Comparison of ENCODE assay signal across 9 cellular contexts in the genomic region with DNA sequence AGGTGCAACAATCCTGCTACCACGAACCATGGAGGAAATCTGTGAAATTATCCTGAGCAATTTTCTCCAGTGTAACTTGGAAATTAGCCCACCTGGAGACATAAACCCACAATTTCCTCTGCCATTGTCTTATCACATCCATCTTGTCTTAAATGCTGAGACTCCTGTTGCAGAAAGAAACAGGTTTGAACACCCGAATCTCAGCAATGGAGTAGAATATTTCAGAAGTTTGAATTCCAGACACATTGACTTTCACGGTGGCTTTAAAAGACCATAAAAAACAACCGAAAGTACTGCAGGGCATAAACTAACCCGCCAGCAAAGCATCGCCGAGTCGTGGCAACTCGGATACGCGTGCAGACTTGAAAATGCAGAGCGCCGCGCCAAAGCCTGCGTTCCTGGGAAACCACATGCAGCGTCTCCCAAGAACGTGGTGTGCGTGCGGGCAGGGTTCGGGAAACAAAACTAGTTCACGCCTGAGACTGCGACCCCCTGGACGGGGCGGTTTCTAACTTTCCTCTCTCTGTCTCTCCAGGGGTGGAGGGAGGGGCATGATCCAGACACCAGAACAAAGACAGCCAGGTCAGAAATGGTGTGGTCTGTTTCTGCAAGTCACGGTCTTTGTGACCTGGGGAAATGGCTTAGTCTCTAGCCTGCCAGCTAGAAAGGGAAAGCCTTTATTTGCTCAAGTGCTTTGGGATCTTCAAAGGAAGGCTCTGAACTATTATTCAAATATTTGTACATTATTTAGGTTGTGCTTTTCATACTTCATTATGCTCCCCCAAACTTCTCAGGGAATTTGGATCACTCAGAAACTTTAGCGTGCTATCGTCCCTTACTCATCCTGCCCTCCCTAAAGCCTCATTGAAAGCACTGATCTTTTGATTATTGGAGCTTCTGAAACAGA. TPM values are rescaled to one million over a fixed set of nuclear protein-coding genes. Genes with fewer than 3 reads are reported as not detected.
DNase-seq lines count a peak whose midpoint lies in the region; ATAC-seq, FAIRE-seq and TF ChIP-seq lines count a peak whose summit lies in the region.
"Had no signal": no experiment of that assay in that cellular context is flagged by ENCODE, and none has a peak within 500 bp of the region (broad histone marks: within the 10 kb centered on the region; RNA-seq: fewer than 3 reads in every experiment).

No MANE protein-coding gene starts in this region.

- H4K20me1 ChIP-seq in GM23338 (replicated peaks; ENCODE audit: insufficient read depth) = no peaks in the 10 kb centered on the region

- CTCF ChIA-PET in T-cell (lab: Charles Lee) = no interaction called here

- no peaks in the 10 kb centered on the region for H3K79me2 ChIP-seq in GM23338 (replicated peaks; ENCODE audit: insufficient read depth)

- peaks cover 16% of the 10 kb centered on the region for H3K4me1 Mint-ChIP-seq in GM23338
- H3K4me1 Mint-ChIP-seq in T-cell = peaks cover 11 to 12% (median 11%) of the 10 kb centered on the region in 3 donors
- peaks cover 22% of the 10 kb centered on the region for H3K4me1 Mint-ChIP-seq in neural crest cell

- no peak for FAIRE-seq in GM19239 (lab: Jason Lieb, UNC)

- peak overlapping the region; percentile 92 for H3K27ac Mint-ChIP-seq in GM23338
- no peak overlapping the region for H3K27ac Mint-ChIP-seq in T-cell
- peak overlapping the region; percentile 96 for H3K27ac Mint-ChIP-seq in neural crest cell (ENCODE audit: unreplicated experiment)

- H3K4me3 ChIP-seq in GM23338 (peak overlapping the region; percentile 41), fibroblast of pulmonary artery (replicated peaks; ENCODE audit: low read depth, low read length) (peak overlapping the region; percentile 45)

- H3K27me3 ChIP-seq in GM23338 (ENCODE audit: insufficient read depth) = peaks cover 28% of the 10 kb centered on the region

- H3F3A ChIP-seq in GM23338 (replicated peaks; ENCODE audit: low read depth) = no peaks in the 10 kb centered on the region

- H3K9me3 Mint-ChIP-seq in GM23338 (no peaks in the 10 kb centered on the region), T-cell (no peaks in the 10 kb centered on the region), neural crest cell (no peaks in the 10 kb centered on the region)

- H3K4me3 Mint-ChIP-seq in GM23338 (peak overlapping the region; percentile 66), T-cell (peak overlapping the region; percentile 17 to 60 (median 53)), neural crest cell (peak overlapping the region; percentile 84)

- peak; percentile 15 for DNase-seq in AG09319 (ENCODE audit: extremely low read depth, low read depth)
- peak; percentile 83 for DNase-seq in GM23338 (ENCODE audit: low spot score)
- DNase-seq in T-cell = no peak
- peak; percentile 52 for DNase-seq in fibroblast of pulmonary artery (ENCODE audit: low read depth)
- peak; percentile 26 for DNase-seq in neural crest cell (ENCODE audit: low read depth, low spot score)
- no peak for DNase-seq in GM19239 (ENCODE audit: insufficient read length, low spot score)
- no peak for DNase-seq in stimulated activated CD4-positive, alpha-beta T cell treated with anti-CD3 and anti-CD28 coated beads, Interleukin-1b, Interleukin-23, amount 100 ng/mL, for 48 hours

- no peaks in the 10 kb centered on the region for H3K36me3 Mint-ChIP-seq in GM23338 (ENCODE audit: low read depth)
- no peaks in the 10 kb centered on the region for H3K36me3 Mint-ChIP-seq in T-cell
- H3K36me3 Mint-ChIP-seq in neural crest cell (ENCODE audit: low read depth) = no peaks in the 10 kb centered on the region

- H3K27me3 Mint-ChIP-seq in GM23338 (ENCODE audit: insufficient read depth, low read depth, poor library complexity) (peaks cover 4% of the 10 kb centered on the region), T-cell (peaks cover 32 to 36% of the 10 kb centered on the region in 2 donors), neural crest cell (ENCODE audit: low read depth) (peaks cover 17% of the 10 kb centered on the region)

- no peaks in the 10 kb centered on the region; the same call in 1 of the 2 replicates for H3K4me1 ChIP-seq in GM23338 (ENCODE audit: insufficient read depth)

- ATAC-seq in GM23338 = peak; percentile 95
- ATAC-seq in T-cell (replicated peaks in 1 of 4) = no peak
- ATAC-seq in HG03108 (IDR thresholded peaks at IDR 0.05; ENCODE audit: unreplicated experiment) = no peak

- H3K9me2 ChIP-seq in GM23338 (ENCODE audit: insufficient read depth) = no peaks in the 10 kb centered on the region

- H3K27ac ChIP-seq in GM23338 (ENCODE audit: low read depth) = no peak overlapping the region
- H3K27ac ChIP-seq: neutrophil had no signal

- H3K36me3 ChIP-seq in GM23338 (ENCODE audit: insufficient read depth) = no peaks in the 10 kb centered on the region
- H3K36me3 ChIP-seq: neutrophil had no signal

- TF ChIP-seq CTCF in AG09319 (IDR thresholded peaks at IDR 0.05; ENCODE audit: low read depth, low read length) (no peak), GM23338 (conservative IDR thresholded peaks at IDR 0.05; ENCODE audit: low read depth in 2 of 2) (no peak), fibroblast of pulmonary artery (IDR thresholded peaks at IDR 0.05; ENCODE audit: low read length, missing control alignments) (no peak), neural crest cell (conservative IDR thresholded peaks at IDR 0.05) (no peak)

- peak overlapping the region; percentile 83 for H2AFZ ChIP-seq in GM23338

- peak overlapping the region; percentile 67 for H3K4me2 ChIP-seq in GM23338

- POLR2A ChIA-PET in T-cell (lab: Charles Lee) = no interaction called here

TF ChIP-seq in GM23338, 12 proteins besides CTCF, POLR2A, EP300 and RAD21 (continues in another document):
- no peak for TF ChIP-seq ZNF114 (CRISPR knock-in tag; IDR thresholded peaks at IDR 0.05)
- no peak for TF ChIP-seq ZNF462 (CRISPR knock-in tag; IDR thresholded peaks at IDR 0.05)
- 0 out of 2 replicates have a peak, but pooled peaks have one; percentile 18 for TF ChIP-seq CREB1 (CRISPR knock-in tag; IDR thresholded peaks at IDR 0.05; ENCODE audit: low read depth)

RNA-seq across cellular contexts. Expression of gene KCTD1, which starts 26.9 kb away (rescaled TPM):
- 15.4 and 20.5 TPM in 2 replicates for total RNA-seq in GM23338 (2014; rRNA removed; shearing (Covaris generic))
- 7.1 and 8.9 TPM in 2 replicates for polyA plus RNA-seq in GM23338 (2016; fragmentation: Nextera tagmentation; extraction: Ambion mirVana)
- total RNA-seq in T-cell (1 to 10 TPM; 3.2 to 4.3 (median 3.9) TPM), neural crest cell (27.8 and 29.7 TPM in 2 replicates)

Comparison
In these comparisons a context has a peak if more than half of its experiments do, and no peak if none do; other contexts are left out.
1. DNase-seq: peak in AG09319 (single experiment), GM23338 (single experiment), fibroblast of pulmonary artery (single experiment) and neural crest cell (single experiment); none in T-cell (0 of 34), GM19239 (single experiment) and stimulated activated CD4-positive, alpha-beta T cell treated with anti-CD3 and anti-CD28 coated beads, Interleukin-1b, Interleukin-23, amount 100 ng/mL, for 48 hours (single experiment).
2. H3K27ac Mint-ChIP-seq: peak in GM23338 (single experiment) and neural crest cell (single experiment); none in T-cell (0 of 2).
3. Peak in every context shown above with its lines, with median percentiles within 50 percentile points of each other: H3K4me3 Mint-ChIP-seq.